Comparison of ENCODE assay signal across 19 cellular contexts in the genomic region with DNA sequence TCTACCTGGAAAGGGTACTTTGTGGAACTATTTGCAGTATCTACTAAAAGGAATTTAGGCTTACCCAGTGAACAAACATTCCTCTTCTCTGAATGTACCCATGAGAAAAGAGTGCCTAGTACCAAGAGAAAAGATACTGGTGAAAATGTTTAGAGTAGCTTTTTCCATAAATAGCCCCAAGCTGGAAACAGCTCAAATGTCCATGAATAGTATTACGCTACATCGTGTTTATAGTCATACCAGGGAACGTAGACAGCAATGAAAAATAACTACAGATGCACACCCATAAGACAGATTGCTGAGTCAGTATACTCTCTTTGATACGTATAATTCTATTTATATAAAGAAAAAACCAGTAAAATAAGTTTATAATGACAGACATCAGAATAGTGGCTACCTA.
A peak's percentile ranks its signal among the peaks of the same experiment; 100 is the strongest.
DNase-seq lines count a peak whose midpoint lies in the region; ATAC-seq and TF ChIP-seq lines count a peak whose summit lies in the region.
"Had no signal": no experiment of that assay in that cellular context is flagged by ENCODE, and none has a peak within 500 bp of the region (broad histone marks: within the 10 kb centered on the region; RNA-seq: fewer than 3 reads in every experiment).

No MANE protein-coding gene starts in this region.

- H3K18ac ChIP-seq in neuronal stem cell (ENCODE audit: low read length), result no peak overlapping the region

- no peak overlapping the region for H2AK5ac ChIP-seq in neuronal stem cell (ENCODE audit: low read depth, low read length)

- CTCF ChIA-PET in Panc1 (lab: Charles Lee), result no interaction called here

- no peak overlapping the region for H3K14ac ChIP-seq in neuronal stem cell (ENCODE audit: low read length)

- H2BK15ac ChIP-seq in neuronal stem cell (ENCODE audit: low read length), result no peak overlapping the region

- no peak overlapping the region for H3K4me3 ChIP-seq in ACC112 (ENCODE audit: low read depth, low read length)
- H3K4me3 ChIP-seq in Panc1 (ENCODE audit: low read depth in 2 of 2, low read length in 2 of 2), result no peak overlapping the region
- no peak overlapping the region for H3K4me3 ChIP-seq in osteoblast (ENCODE audit: insufficient read depth, low read length)
- no peak overlapping the region for H3K4me3 ChIP-seq in neuronal stem cell (ENCODE audit: low read length in 2 of 2)
- no peak overlapping the region for H3K4me3 ChIP-seq in Peyer's patch
- H3K4me3 ChIP-seq: ascending aorta had no signal

- H3K36me3 ChIP-seq in ACC112 (ENCODE audit: insufficient read depth, low read length) (no peaks in the 10 kb centered on the region), Panc1 (ENCODE audit: control insufficient read depth, insufficient read depth, low read length) (no peaks in the 10 kb centered on the region), osteoblast (ENCODE audit: insufficient read depth, low read length) (no peaks in the 10 kb centered on the region), neuronal stem cell (replicated peaks in 1 of 2; ENCODE audit: control insufficient read depth in 2 of 2, insufficient read depth in 2 of 2, low read length in 2 of 2) (no peaks in the 10 kb centered on the region), Peyer's patch (no peaks in the 10 kb centered on the region)
- H3K36me3 ChIP-seq: ascending aorta had no signal

- no peak overlapping the region for H3K4me3 Mint-ChIP-seq in activated T-cell treated with anti-CD3 and anti-CD28 coated beads, Interleukin-2, amount 50 U/mL, for 4 hours
- H3K4me3 Mint-ChIP-seq: CD4-positive, CD25-positive, alpha-beta regulatory T cell; dendritic cell treated with granulocyte-macrophage colony-stimulating factor and Interleukin-4, amounts not matched to agents 40 ng/mL and 50 ng/mL, for 4 days; naive thymus-derived CD4-positive, alpha-beta T cell had no signal

- H3K27ac ChIP-seq in ACC112 (ENCODE audit: low read depth, low read length), result peak overlapping the region; percentile 93; the same call in 1 of the 2 replicates
- peak overlapping the region; percentile 51; the same call in 1 of the 2 replicates for H3K27ac ChIP-seq in Panc1 (ENCODE audit: low read length)
- H3K27ac ChIP-seq in osteoblast (ENCODE audit: low read depth, low read length), result no peak overlapping the region
- H3K27ac ChIP-seq in neuronal stem cell (replicated peaks; ENCODE audit: low read length), result no peak overlapping the region
- H3K27ac ChIP-seq in Peyer's patch, result no peak overlapping the region
- H3K27ac ChIP-seq: ascending aorta, parathyroid adenoma had no signal

- H4K20me1 ChIP-seq in osteoblast (ENCODE audit: insufficient read depth, low read length), result no peaks in the 10 kb centered on the region

- H3K9me3 Mint-ChIP-seq in activated T-cell treated with anti-CD3 and anti-CD28 coated beads, Interleukin-2, amount 50 U/mL, for 4 hours, result no peaks in the 10 kb centered on the region
- H3K9me3 Mint-ChIP-seq: CD4-positive, CD25-positive, alpha-beta regulatory T cell; dendritic cell treated with granulocyte-macrophage colony-stimulating factor and Interleukin-4, amounts not matched to agents 40 ng/mL and 50 ng/mL, for 4 days; naive thymus-derived CD4-positive, alpha-beta T cell had no signal

- no peak overlapping the region for H2BK5ac ChIP-seq in neuronal stem cell (ENCODE audit: low read length)

- ATAC-seq in Panc1, result 0 out of 2 replicates have a peak, but pooled peaks have one; percentile 36
- no peak for ATAC-seq in activated T-cell treated with anti-CD3 and anti-CD28 coated beads, Interleukin-2, amount 50 U/mL, for 4 hours
- ATAC-seq: naive thymus-derived CD4-positive, alpha-beta T cell had no signal

- no peaks in the 10 kb centered on the region for H3K36me3 Mint-ChIP-seq in activated T-cell treated with anti-CD3 and anti-CD28 coated beads, Interleukin-2, amount 50 U/mL, for 4 hours (ENCODE audit: insufficient read depth)
- H3K36me3 Mint-ChIP-seq: CD4-positive, CD25-positive, alpha-beta regulatory T cell; naive thymus-derived CD4-positive, alpha-beta T cell had no signal

- no peak overlapping the region for H3K4me2 ChIP-seq in osteoblast (ENCODE audit: insufficient read depth, low read length)
- H3K4me2 ChIP-seq in neuronal stem cell (ENCODE audit: insufficient read depth, low read length, poor library complexity, severe bottlenecking), result no peak overlapping the region

- intact Hi-C loops in Panc1 (cut with micrococcal nuclease; ENCODE audit: unreplicated experiment), result no loop called here

- H4K8ac ChIP-seq in neuronal stem cell (ENCODE audit: low read depth, low read length), result no peak overlapping the region

- no CpG with 5 or more reads among the region's 4 CpGs for WGBS in neuronal stem cell (ENCODE audit: extremely low coverage in 2 of 2, insufficient read length in 2 of 2, insufficient replicate concordance in 1 of 2), 2 donors

- TF ChIP-seq CTCF in Panc1 (IDR thresholded peaks at IDR 0.05) (no peak), osteoblast (IDR thresholded peaks at IDR 0.05; ENCODE audit: extremely low read depth, low read depth, low read length) (no peak), Peyer's patch (IDR thresholded peaks at IDR 0.05) (no peak)

- POLR2A ChIA-PET in Panc1 (lab: Charles Lee), result interaction anchor here (0.5 to 0.6 kb wide), 2 partner anchors 286 to 1201 kb away, joined by 3 to 9 read pairs; no protein-coding TSS in a partner anchor

- peaks cover 9% of the 10 kb centered on the region for H3K4me1 ChIP-seq in ACC112 (ENCODE audit: control insufficient read depth, insufficient read depth, low read length, unreplicated experiment)
- H3K4me1 ChIP-seq in Panc1 (ENCODE audit: control insufficient read depth, insufficient read depth, low read length), result peaks cover 9% of the 10 kb centered on the region; the same call in 1 of the 2 replicates
- peaks cover 11% of the 10 kb centered on the region for H3K4me1 ChIP-seq in osteoblast (ENCODE audit: insufficient read depth, low read length)
- H3K4me1 ChIP-seq in neuronal stem cell (ENCODE audit: control insufficient read depth in 2 of 2, insufficient read depth in 1 of 2, low read depth in 1 of 2, low read length in 2 of 2), result peaks cover 10 to 25% of the 10 kb centered on the region in 2 donors
- no peaks in the 10 kb centered on the region for H3K4me1 ChIP-seq in Peyer's patch
- H3K4me1 ChIP-seq: parathyroid adenoma had no signal

- DNase-seq in Panc1 (ENCODE audit: low read depth, low spot score) (no peak), fibroblast of gingiva (ENCODE audit: low read depth) (peak; percentile 39), osteoblast (ENCODE audit: insufficient read length, low spot score, missing footprints) (peak; percentile 25), amygdala (lab: John Stamatoyannopoulos, UW) (no peak), neuronal stem cell (ENCODE audit: low spot score) (no peak), Peyer's patch (no peak)
- no peak for DNase-seq in activated T-cell treated with anti-CD3 and anti-CD28 coated beads, Interleukin-2, amount 50 U/mL, for 4 hours
- DNase-seq: activated naive CD4-positive, alpha-beta T cell treated with Interleukin-2 at 50 U/mL for 16 hours; CD4-positive, CD25-positive, alpha-beta regulatory T cell; DMS153; naive thymus-derived CD4-positive, alpha-beta T cell; NCI-H1694; NCI-H2227 treated with DMSO at 0.1 percent for 48 hours; stimulated activated CD8-positive, alpha-beta memory T cell treated with anti-CD3 and anti-CD28 coated beads, Interleukin-4, amount 100 ng/mL, for 48 hours; SW 1271 had no signal

- no peaks in the 10 kb centered on the region for H3K79me1 ChIP-seq in neuronal stem cell (ENCODE audit: low read depth, low read length)

- H3K27me3 Mint-ChIP-seq in activated T-cell treated with anti-CD3 and anti-CD28 coated beads, Interleukin-2, amount 50 U/mL, for 4 hours (ENCODE audit: low read depth), result peaks cover 19% of the 10 kb centered on the region

- in situ Hi-C loops in Panc1 (cut with HindIII; ENCODE audit: low pct_unique_long_range_greater_than_20kb, low sequenced_read_pairs), result no loop called here

- no TSS peak for BruUV-seq in Panc1 (replicated peaks; lab: Mats Ljungman, UMichigan)

- H3K9me3 ChIP-seq in Panc1 (ENCODE audit: control insufficient read depth, insufficient read depth, low read depth, low read length) (no peaks in the 10 kb centered on the region), osteoblast (ENCODE audit: low read depth, low read length) (no peaks in the 10 kb centered on the region), neuronal stem cell (replicated peaks in 1 of 2; ENCODE audit: control insufficient read depth in 2 of 2, insufficient read depth in 1 of 2, low read depth in 1 of 2, low read length in 2 of 2) (no peaks in the 10 kb centered on the region), Peyer's patch (no peaks in the 10 kb centered on the region)
- H3K9me3 ChIP-seq: ascending aorta had no signal

- no peak overlapping the region for H2BK12ac ChIP-seq in neuronal stem cell (ENCODE audit: low read length)

- H3K4me1 Mint-ChIP-seq in activated T-cell treated with anti-CD3 and anti-CD28 coated beads, Interleukin-2, amount 50 U/mL, for 4 hours (ENCODE audit: low read depth), result no peaks in the 10 kb centered on the region
- H3K4me1 Mint-ChIP-seq: CD4-positive, CD25-positive, alpha-beta regulatory T cell; naive thymus-derived CD4-positive, alpha-beta T cell had no signal

- H2AFZ ChIP-seq in ACC112 (ENCODE audit: low read length, unreplicated experiment), result no peak overlapping the region
- H2AFZ ChIP-seq in osteoblast (ENCODE audit: low read length), result no peak overlapping the region
- H2AFZ ChIP-seq in neuronal stem cell (ENCODE audit: low read length), result no peak overlapping the region
- H2AFZ ChIP-seq: parathyroid adenoma had no signal

- no peak overlapping the region for H4K91ac ChIP-seq in neuronal stem cell (ENCODE audit: low read depth, low read length, poor library complexity)

- no peak overlapping the region for H3K23ac ChIP-seq in neuronal stem cell (ENCODE audit: low read depth, low read length, poor library complexity)

- H3K4ac ChIP-seq in neuronal stem cell (ENCODE audit: low read length), result no peak overlapping the region

- no peak overlapping the region for H2BK120ac ChIP-seq in neuronal stem cell (ENCODE audit: low read depth, low read length)

- no peak overlapping the region for H3K9ac ChIP-seq in neuronal stem cell (ENCODE audit: low read depth, low read length, poor library complexity)
- H3K9ac ChIP-seq: parathyroid adenoma had no signal

- no peak for TF ChIP-seq POLR2A in Peyer's patch (IDR thresholded peaks at IDR 0.05)

- H3K79me2 ChIP-seq in ACC112 (ENCODE audit: control insufficient read depth, insufficient read depth, low read length, unreplicated experiment) (no peaks in the 10 kb centered on the region), osteoblast (ENCODE audit: insufficient read depth, low read length) (no peaks in the 10 kb centered on the region)
- H3K79me2 ChIP-seq: parathyroid adenoma had no signal

- H3K27me3 ChIP-seq in ACC112 (ENCODE audit: insufficient read depth, low read length) (no peaks in the 10 kb centered on the region), Panc1 (ENCODE audit: control insufficient read depth, insufficient read depth, low read length) (no peaks in the 10 kb centered on the region), osteoblast (ENCODE audit: insufficient read depth, low read length) (no peaks in the 10 kb centered on the region), neuronal stem cell (ENCODE audit: control insufficient read depth in 3 of 3, insufficient read depth in 3 of 3, low read depth in 1 of 3, low read length in 3 of 3) (no peaks in the 10 kb centered on the region), Peyer's patch (no peaks in the 10 kb centered on the region)
- H3K27me3 ChIP-seq: ascending aorta had no signal

Comparison
In these comparisons a context has a peak if more than half of its experiments do, and no peak if none do; other contexts are left out.
1. H3K27ac ChIP-seq: peak in ACC112 (single experiment) and Panc1 (single experiment); none in osteoblast (single experiment), neuronal stem cell (single experiment) and Peyer's patch (0 of 4).
2. DNase-seq: peak in fibroblast of gingiva (single experiment) and osteoblast (single experiment); none in Panc1 (single experiment), amygdala (0 of 56), neuronal stem cell (single experiment), Peyer's patch (0 of 3) and activated T-cell treated with anti-CD3 and anti-CD28 coated beads, Interleukin-2, amount 50 U/mL, for 4 hours (single experiment).